In genomic region chr5:52945040-52945439, GRCh38 we compare ENCODE assay signal across 10 cellular contexts. TPM values are rescaled to one million over a fixed set of nuclear protein-coding genes. Genes with fewer than 3 reads are reported as not detected.
DNase-seq lines count a peak whose midpoint lies in the region; ATAC-seq, FAIRE-seq and TF ChIP-seq lines count a peak whose summit lies in the region.
"Had no signal": no experiment of that assay in that cellular context is flagged by ENCODE, and none has a peak within 500 bp of the region (broad histone marks: within the 10 kb centered on the region; RNA-seq: fewer than 3 reads in every experiment).

No MANE protein-coding gene starts in this region.

- WGBS in heart left ventricle, 4 donors: 39 to 54% (median 48%) methylated on average over 4 of the region's 4 CpGs
- 15 to 19% methylated on average over 4 of the region's 4 CpGs for WGBS in tibial nerve, 2 donors

- peak; percentile 44 for FAIRE-seq in keratinocyte (lab: Jason Lieb, UNC)

- ATAC-seq in heart left ventricle (no peak), left ventricle myocardium superior (no peak)

- H3K9me3 Mint-ChIP-seq in activated CD4-positive, alpha-beta memory T cell treated with anti-CD3 and anti-CD28 coated beads, Interleukin-2, amount 10 ng/mL, durations not matched to agents 7 days and 5 days: no peaks in the 10 kb centered on the region

- H3K4me3 Mint-ChIP-seq in activated CD4-positive, alpha-beta memory T cell treated with anti-CD3 and anti-CD28 coated beads, Interleukin-2, amount 10 ng/mL, durations not matched to agents 7 days and 5 days: peak overlapping the region; percentile 57

- no peak for TF ChIP-seq POLR2A in heart left ventricle (IDR thresholded peaks at IDR 0.05)
- TF ChIP-seq POLR2A in tibial nerve (IDR thresholded peaks at IDR 0.05): no peak

- H3K27me3 ChIP-seq in heart left ventricle (no peaks in the 10 kb centered on the region), keratinocyte (ENCODE audit: control insufficient read depth, extremely low read depth, insufficient read depth, low read length) (no peaks in the 10 kb centered on the region), tibial nerve (no peaks in the 10 kb centered on the region)

- peaks cover 7% of the 10 kb centered on the region for H3K27me3 Mint-ChIP-seq in activated CD4-positive, alpha-beta memory T cell treated with anti-CD3 and anti-CD28 coated beads, Interleukin-2, amount 10 ng/mL, durations not matched to agents 7 days and 5 days
- H3K27me3 Mint-ChIP-seq: progenitor cell of endocrine pancreas had no signal

- peak overlapping the region; percentile 55 for H3K9ac ChIP-seq in keratinocyte (ENCODE audit: control insufficient read depth, extremely low read depth, insufficient read depth, low read length)

- POLR2A ChIA-PET in activated CD4-positive, alpha-beta memory T cell treated with anti-CD3 and anti-CD28 coated beads, Interleukin-2, amount 10 ng/mL, durations not matched to agents 7 days and 5 days (lab: Charles Lee): interaction anchor here (0.9 to 1.0 kb wide), 2 partner anchors 125 to 165 kb away, joined by 3 read pairs; partner anchors contain the start of gene MOCS2

- intact Hi-C loops in heart left ventricle (cut with DNase I): loop anchor here in 1 of 10 donors (5.0 kb wide), 1 partner anchor 1277 kb away; no protein-coding TSS in a partner anchor
- intact Hi-C loops in left ventricle myocardium superior (cut with micrococcal nuclease): no loop called here

- dilution Hi-C loops in keratinocyte (cut with MboI; ENCODE audit: extremely low pct_ligation_motif_present, low sequenced_read_pairs): no loop called here

- H3K79me2 ChIP-seq in keratinocyte (ENCODE audit: control insufficient read depth, insufficient read depth, low read length): no peaks in the 10 kb centered on the region

- no peak for TF ChIP-seq EP300 in tibial nerve (IDR thresholded peaks at IDR 0.05)

- peaks cover 25% of the 10 kb centered on the region for H3K4me1 Mint-ChIP-seq in activated CD4-positive, alpha-beta memory T cell treated with anti-CD3 and anti-CD28 coated beads, Interleukin-2, amount 10 ng/mL, durations not matched to agents 7 days and 5 days

- TF ChIP-seq CTCF in heart left ventricle (IDR thresholded peaks at IDR 0.05) (no peak), keratinocyte (optimal IDR thresholded peaks at IDR 0.05 in 1 of 3, IDR thresholded peaks at IDR 0.05 in 1 of 3, conservative IDR thresholded peaks at IDR 0.05 in 1 of 3; ENCODE audit: extremely low read depth in 1 of 3, insufficient read depth in 2 of 3, low read length in 3 of 3) (no peak), tibial nerve (IDR thresholded peaks at IDR 0.05) (no peak)

- H3K36me3 Mint-ChIP-seq in activated CD4-positive, alpha-beta memory T cell treated with anti-CD3 and anti-CD28 coated beads, Interleukin-2, amount 10 ng/mL, durations not matched to agents 7 days and 5 days (ENCODE audit: low read depth): no peaks in the 10 kb centered on the region

- H2AFZ ChIP-seq in keratinocyte (ENCODE audit: control insufficient read depth, low read length): peak overlapping the region; percentile 97

- H3K4me1 ChIP-seq in heart left ventricle (peaks cover 0 to 29% (median 6%) of the 10 kb centered on the region in 12 donors), keratinocyte (ENCODE audit: control insufficient read depth, extremely low read depth, insufficient read depth, low read length) (peaks cover 38% of the 10 kb centered on the region), tibial nerve (peaks cover 0 to 32% (median 0%) of the 10 kb centered on the region in 4 donors)

- H3K9me3 ChIP-seq in heart left ventricle: no peaks in the 10 kb centered on the region
- H3K9me3 ChIP-seq in keratinocyte (ENCODE audit: control insufficient read depth, low read depth, low read length): no peaks in the 10 kb centered on the region
- no peaks in the 10 kb centered on the region for H3K9me3 ChIP-seq in tibial nerve

- H3K9me1 ChIP-seq in keratinocyte (ENCODE audit: control insufficient read depth, extremely low read depth, insufficient read depth, low read length): no peaks in the 10 kb centered on the region

- CTCF ChIA-PET in activated CD4-positive, alpha-beta memory T cell treated with anti-CD3 and anti-CD28 coated beads, Interleukin-2, amount 10 ng/mL, durations not matched to agents 7 days and 5 days (lab: Charles Lee): interaction anchor here (0.7 to 3.3 kb wide), 7 partner anchors 9 to 164 kb away, joined by 3 to 12 read pairs (median 6); partner anchors contain the start of gene MOCS2

- H3K27ac ChIP-seq in heart left ventricle: peak overlapping the region in 4 of 12 donors; percentile 23 to 50 (median 34)
- H3K27ac ChIP-seq in keratinocyte (ENCODE audit: control insufficient read depth, insufficient read depth, low read length): peak overlapping the region; percentile 6
- peak overlapping the region in 3 of 4 donors; percentile 29 to 57 (median 42) for H3K27ac ChIP-seq in tibial nerve

- H3K36me3 ChIP-seq in heart left ventricle: peaks cover 0 to 60% (median 8%) of the 10 kb centered on the region in 9 donors
- H3K36me3 ChIP-seq in keratinocyte (ENCODE audit: control insufficient read depth in 2 of 2, extremely low read depth in 1 of 2, insufficient read depth in 2 of 2, low read length in 2 of 2): no peaks in the 10 kb centered on the region
- H3K36me3 ChIP-seq in tibial nerve: peaks cover 0 to 14% (median 0%) of the 10 kb centered on the region in 3 donors

- DNase-seq in heart left ventricle (no peak), left ventricle myocardium superior (no peak), keratinocyte (ENCODE audit: low read depth, low spot score) (no peak), tibial nerve (ENCODE audit: low spot score in 2 of 2) (no peak), cortex of kidney (lab: John Stamatoyannopoulos, UW) (no peak), epidermal melanocyte (ENCODE audit: insufficient read length, low spot score) (no peak)
- no peak for DNase-seq in activated CD4-positive, alpha-beta memory T cell treated with anti-CD3 and anti-CD28 coated beads, Interleukin-2, amount 10 ng/mL, durations not matched to agents 7 days and 5 days
- no peak for DNase-seq in effector CD4-positive, alpha-beta T cell
- DNase-seq: aorta had no signal

- H3K4me2 ChIP-seq in keratinocyte (ENCODE audit: control insufficient read depth, extremely low read depth, insufficient read depth, low read depth, low read length): peak overlapping the region; percentile 86

- no peak overlapping the region for H3K27ac Mint-ChIP-seq in activated CD4-positive, alpha-beta memory T cell treated with anti-CD3 and anti-CD28 coated beads, Interleukin-2, amount 10 ng/mL, durations not matched to agents 7 days and 5 days
- H3K27ac Mint-ChIP-seq: progenitor cell of endocrine pancreas had no signal

- no peaks in the 10 kb centered on the region for H4K20me1 ChIP-seq in keratinocyte (ENCODE audit: control insufficient read depth, extremely low read depth, insufficient read depth, low read length)

- peak overlapping the region in 9 of 12 donors; percentile 12 to 51 (median 33) for H3K4me3 ChIP-seq in heart left ventricle
- peak overlapping the region in 2 of 3 experiments; percentile 59 to 69 for H3K4me3 ChIP-seq in keratinocyte (ENCODE audit: control insufficient read depth in 2 of 3, extremely low read depth in 1 of 3, insufficient read depth in 2 of 3, low read depth in 1 of 3, low read length in 3 of 3)
- peak overlapping the region in 3 of 4 donors; percentile 1 to 45 (median 28) for H3K4me3 ChIP-seq in tibial nerve

RNA-seq across cellular contexts. Expression of gene ITGA2, which starts 44.1 kb away (rescaled TPM):
- total RNA-seq in heart left ventricle (10 to 100 TPM in 1 of 9 donors, 1 to 10 TPM in 3, under 1 TPM in 5; 0.25 to 10.7 (median 1.00) TPM), left ventricle myocardium superior (0.69 TPM), tibial nerve (1 to 10 TPM; 3.7 to 6.1 (median 5.4) TPM)
- polyA plus RNA-seq in heart left ventricle (1 to 10 TPM in 1 of 2 donors, under 1 TPM in 1; 0.23 to 1.9 TPM), keratinocyte (75.4 to 112 TPM (median 107 TPM) in 3 replicates)
- total RNA-seq in activated CD4-positive, alpha-beta memory T cell treated with anti-CD3 and anti-CD28 coated beads, Interleukin-2, amount 10 ng/mL, durations not matched to agents 7 days and 5 days: 10 to 100 TPM; 10.2 to 11.2 TPM
- polyA plus RNA-seq in keratinocyte (2011; ENCODE audit: low read depth): 8.1 TPM
- 14.3 and 31.7 TPM in 2 replicates for polyA plus RNA-seq in keratinocyte (2011; cell fraction: cytosol; rRNA removed)
- 139 and 168 TPM in 2 replicates for polyA plus RNA-seq in keratinocyte (2011; cell fraction: nucleus; rRNA removed)
- 21.1 and 96.1 TPM in 2 replicates for polyA plus RNA-seq in keratinocyte (2012; ENCODE audit: low replicate concordance)
- polyA minus RNA-seq in keratinocyte: 143 to 270 TPM (median 175 TPM) in 3 replicates
- 71.6 TPM for polyA minus RNA-seq in keratinocyte (2011; cell fraction: cytosol; rRNA and poly(A)+ RNA removed)
- polyA minus RNA-seq in keratinocyte (2011; cell fraction: nucleus; rRNA and poly(A)+ RNA removed): 267 and 529 TPM in 2 replicates
